In the genomic region with DNA sequence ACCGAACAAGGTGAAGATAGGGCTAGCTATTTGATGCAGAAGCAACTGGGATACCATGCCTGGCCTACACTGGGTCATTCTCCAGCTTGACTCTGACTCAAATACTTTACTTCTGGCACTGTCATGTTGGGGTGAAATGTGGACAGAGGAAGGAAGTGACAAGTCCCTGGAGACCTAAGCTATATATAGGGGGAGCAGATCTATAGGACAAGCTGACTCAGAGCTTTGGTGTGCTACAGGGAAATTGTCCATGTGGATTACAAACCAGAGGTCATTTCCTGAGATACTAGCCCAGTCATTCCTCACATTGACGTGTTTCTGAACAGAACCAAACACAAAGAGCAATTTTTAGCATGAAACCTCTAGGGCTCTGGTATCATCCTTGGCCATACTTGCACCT, we compare ENCODE assay signal across 13 cellular contexts.
DNase-seq lines count a peak whose midpoint lies in the region; ATAC-seq, FAIRE-seq and TF ChIP-seq lines count a peak whose summit lies in the region.
"Had no signal": no experiment of that assay in that cellular context is flagged by ENCODE, and none has a peak within 500 bp of the region (broad histone marks: within the 10 kb centered on the region; RNA-seq: fewer than 3 reads in every experiment).

No MANE protein-coding gene starts in this region.

- FAIRE-seq in RCC 7860 (lab: Jason Lieb, UNC): no peak
- FAIRE-seq: colon, K562 had no signal

- DNase-seq in ELR (ENCODE audit: low read depth): peak; percentile 96
- DNase-seq in RCC 7860 (ENCODE audit: low spot score): peak; percentile 55
- DNase-seq in foreskin fibroblast: peak; percentile 82 to 92
- no peak for DNase-seq in activated CD4-positive, CD25-positive, alpha-beta regulatory T cell (lab: John Stamatoyannopoulos, UW)
- DNase-seq in T-helper 9 cell: no peak
- DNase-seq: activated T-cell treated with anti-CD3 and anti-CD28 coated beads, Interleukin-2, amount 50 U/mL, for 4 hours; stimulated activated CD4-positive, alpha-beta T cell treated with anti-CD3 and anti-CD28 coated beads, Interleukin-1b, Interleukin-23, amount 100 ng/mL, for 48 hours had no signal

- H3K4me3 ChIP-seq in foreskin fibroblast (ENCODE audit: low read depth in 1 of 2, low read length in 2 of 2): no peak overlapping the region
- H3K4me3 ChIP-seq: K562 had no signal

- no peak for TF ChIP-seq CTCF in foreskin fibroblast (IDR thresholded peaks at IDR 0.05; ENCODE audit: low read depth, low read length)

- ATAC-seq in HG02759 (IDR thresholded peaks at IDR 0.05; ENCODE audit: unreplicated experiment) (peak; percentile 82), GM19351 (IDR thresholded peaks at IDR 0.05; ENCODE audit: unreplicated experiment) (no peak), GM18520 (IDR thresholded peaks at IDR 0.05; ENCODE audit: unreplicated experiment) (no peak)
- ATAC-seq: activated T-cell treated with anti-CD3 and anti-CD28 coated beads, Interleukin-2, amount 50 U/mL, for 4 hours; K562; natural killer cell treated with Interleukin-12 subunit alpha and Interleukin-12 subunit beta and Interleukin-15 and Interleukin-18, amount 100 ng/mL, for 72 hours had no signal

Comparison
In these comparisons a context has a peak if more than half of its experiments do, and no peak if none do; other contexts are left out.
1. DNase-seq: peak in ELR (single experiment), RCC 7860 (single experiment) and foreskin fibroblast (2 of 2); none in activated CD4-positive, CD25-positive, alpha-beta regulatory T cell (0 of 4) and T-helper 9 cell (single experiment).